Comparison of ENCODE assay signal across 14 cellular contexts in the genomic region with DNA sequence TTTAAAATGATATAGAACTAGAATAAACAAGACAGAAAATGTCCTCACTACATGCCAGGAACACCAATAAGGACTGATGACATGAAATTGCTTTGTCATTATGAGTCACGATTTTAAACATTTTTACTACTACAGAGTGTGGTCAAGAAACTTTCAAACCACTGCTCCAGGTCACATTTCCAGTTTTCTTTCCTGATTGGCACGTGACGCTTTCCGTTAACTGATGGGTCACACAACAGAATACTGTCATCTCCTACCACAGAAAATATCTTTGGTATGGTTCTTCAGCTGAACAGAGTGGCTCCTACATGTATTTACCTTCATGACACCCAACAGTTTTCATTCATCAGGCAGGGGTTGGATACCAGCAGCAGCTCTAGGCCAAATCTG.
DNase-seq lines count a peak whose midpoint lies in the region; ATAC-seq and TF ChIP-seq lines count a peak whose summit lies in the region.
"Had no signal": no experiment of that assay in that cellular context is flagged by ENCODE, and none has a peak within 500 bp of the region (broad histone marks: within the 10 kb centered on the region; RNA-seq: fewer than 3 reads in every experiment).

No MANE protein-coding gene starts in this region.

- H2AFZ ChIP-seq in PC-3 (ENCODE audit: low read length) = no peak overlapping the region

- no peak overlapping the region for H3K27ac Mint-ChIP-seq in activated T-cell treated with anti-CD3 and anti-CD28 coated beads, Interleukin-2, amount 50 U/mL, for 72 hours

- H3K4me3 ChIP-seq in PC-3 (ENCODE audit: low read length) = no peak overlapping the region

- H3K4me2 ChIP-seq in PC-3 (ENCODE audit: low read length) = peak overlapping the region; percentile 40; the same call in 1 of the 2 replicates

- no peaks in the 10 kb centered on the region for H3K9me3 ChIP-seq in PC-3 (ENCODE audit: low read length)

- no peaks in the 10 kb centered on the region for H3K9me2 ChIP-seq in PC-3 (replicated peaks; ENCODE audit: low read length)

- H3K36me3 Mint-ChIP-seq in activated T-cell treated with anti-CD3 and anti-CD28 coated beads, Interleukin-2, amount 50 U/mL, for 72 hours (ENCODE audit: insufficient read depth in 2 of 2) = peaks cover 3 to 12% of the 10 kb centered on the region in 2 donors

- H3K27me3 Mint-ChIP-seq in activated T-cell treated with anti-CD3 and anti-CD28 coated beads, Interleukin-2, amount 50 U/mL, for 72 hours (ENCODE audit: low read depth) = no peaks in the 10 kb centered on the region
- H3K27me3 Mint-ChIP-seq: activated T-cell treated with anti-CD3 and anti-CD28 coated beads, Interleukin-2, amount 50 U/mL, for 24 hours had no signal

- no peak for TF ChIP-seq CTCF in PC-3 (conservative IDR thresholded peaks at IDR 0.05; ENCODE audit: low read depth, low read length)

- TF ChIP-seq POLR2A in erythroblast (IDR thresholded peaks at IDR 0.05; ENCODE audit: low read length) = no peak

- DNase-seq in activated T-cell treated with anti-CD3 and anti-CD28 coated beads, Interleukin-2, amount 50 U/mL, for 72 hours = peak in 1 of 2 donors; percentile 7
- DNase-seq in activated T-cell treated with anti-CD3 and anti-CD28 coated beads for 4 hours (no peak), PC-3 (peak; percentile 91), erythroblast (lab: John Stamatoyannopoulos, UW) (peak; percentile 48 to 73), stromal cell of bone marrow (ENCODE audit: low read depth) (peak; percentile 22), iPS-NIHi11 (ENCODE audit: low spot score) (no peak), SK-N-DZ (ENCODE audit: low spot score) (no peak)
- no peak for DNase-seq in stimulated activated CD4-positive, alpha-beta T cell treated with anti-CD3 and anti-CD28 coated beads, Interleukin-12 subunit alpha, Interleukin-12 subunit beta, amount 100 ng/mL, for 4 hours
- DNase-seq: activated T-cell treated with anti-CD3 and anti-CD28 coated beads, Interleukin-2, amount 50 U/mL, for 24 hours; central memory CD4-positive, alpha-beta T cell; hypothalamus; NCI-H1436 treated with DMSO at 0.1 percent for 48 hours; T-helper 9 cell had no signal

- no peak overlapping the region for H3K4me3 Mint-ChIP-seq in activated T-cell treated with anti-CD3 and anti-CD28 coated beads, Interleukin-2, amount 50 U/mL, for 72 hours
- H3K4me3 Mint-ChIP-seq: activated T-cell treated with anti-CD3 and anti-CD28 coated beads, Interleukin-2, amount 50 U/mL, for 24 hours had no signal

- H3K4me1 ChIP-seq in PC-3 (ENCODE audit: insufficient read depth, low read length) = peaks cover 17% of the 10 kb centered on the region

- CTCF ChIA-PET in PC-3 (lab: Charles Lee) = interaction anchor here (0.6 kb wide), 1 partner anchor 11 kb away, joined by 3 read pairs; a partner anchor contains a TSS

- POLR2A ChIA-PET in PC-3 (lab: Charles Lee; ENCODE audit: unreplicated experiment) = no interaction called here

- H3K9ac ChIP-seq in PC-3 (ENCODE audit: low read length) = no peak overlapping the region

- ATAC-seq in activated T-cell treated with anti-CD3 and anti-CD28 coated beads, Interleukin-2, amount 50 U/mL, for 72 hours (replicated peaks in 1 of 2) = peak; percentile 24 to 63
- ATAC-seq in PC-3 = peak; percentile 96
- ATAC-seq: sciatic nerve had no signal

- H3K79me2 ChIP-seq in PC-3 (ENCODE audit: low read length) = peaks cover 23% of the 10 kb centered on the region

- H3F3A ChIP-seq in PC-3 (ENCODE audit: low read length, unreplicated experiment) = no peaks in the 10 kb centered on the region

- BruUV-seq in PC-3 (replicated peaks; lab: Mats Ljungman, UMichigan) = no TSS peak

- peak overlapping the region; percentile 64 for H3K27ac ChIP-seq in PC-3 (ENCODE audit: low read length)

- no peaks in the 10 kb centered on the region for H3K27me3 ChIP-seq in PC-3 (ENCODE audit: low read length)

- intact Hi-C loops in PC-3 (cut with micrococcal nuclease) = no loop called here

- no peaks in the 10 kb centered on the region for H4K20me1 ChIP-seq in PC-3 (ENCODE audit: low read length)

- no peaks in the 10 kb centered on the region for H3K9me3 Mint-ChIP-seq in activated T-cell treated with anti-CD3 and anti-CD28 coated beads, Interleukin-2, amount 50 U/mL, for 72 hours
- H3K9me3 Mint-ChIP-seq: activated T-cell treated with anti-CD3 and anti-CD28 coated beads, Interleukin-2, amount 50 U/mL, for 24 hours had no signal

- peaks cover 10% of the 10 kb centered on the region for H3K4me1 Mint-ChIP-seq in activated T-cell treated with anti-CD3 and anti-CD28 coated beads, Interleukin-2, amount 50 U/mL, for 72 hours (ENCODE audit: low read depth)

- H3K36me3 ChIP-seq in PC-3 (ENCODE audit: low read depth, low read length) = peaks cover 17% of the 10 kb centered on the region; the same call in 1 of the 2 replicates

Comparison
In these comparisons a context has a peak if more than half of its experiments do, and no peak if none do; other contexts are left out.
1. DNase-seq: peak in PC-3 (single experiment), erythroblast (2 of 2) and stromal cell of bone marrow (single experiment); none in activated T-cell treated with anti-CD3 and anti-CD28 coated beads for 4 hours (single experiment), iPS-NIHi11 (single experiment), stimulated activated CD4-positive, alpha-beta T cell treated with anti-CD3 and anti-CD28 coated beads, Interleukin-12 subunit alpha, Interleukin-12 subunit beta, amount 100 ng/mL, for 4 hours (single experiment) and SK-N-DZ (single experiment).